ENCODE assay signal across 17 cellular contexts in genomic region chr16:68770671-68771070, GRCh38. TPM values are rescaled to one million over a fixed set of nuclear protein-coding genes. Genes with fewer than 3 reads are reported as not detected.
A peak's percentile ranks its signal among the peaks of the same experiment; 100 is the strongest.
DNase-seq lines count a peak whose midpoint lies in the region; ATAC-seq and TF ChIP-seq lines count a peak whose summit lies in the region.
"Had no signal": no experiment of that assay in that cellular context is flagged by ENCODE, and none has a peak within 500 bp of the region (broad histone marks: within the 10 kb centered on the region; RNA-seq: fewer than 3 reads in every experiment).

No MANE protein-coding gene starts in this region.

- H3K4me1 ChIP-seq in BE2C (no peaks in the 10 kb centered on the region), SK-N-SH (ENCODE audit: control insufficient read depth in 1 of 2, insufficient read depth in 2 of 2, low read depth in 1 of 2, low read length in 1 of 2) (peaks cover 0 to 13% of the 10 kb centered on the region in 2 experiments; a peak in 1 of 4 replicates), esophagus squamous epithelium (peaks cover 0 to 5% (median 0%) of the 10 kb centered on the region in 3 donors)
- H3K4me1 ChIP-seq: SJCRH30 had no signal

- H3K9ac ChIP-seq in SK-N-SH, result no peak overlapping the region

- CTCF ChIA-PET in SK-N-SH (lab: Yijun Ruan, JAX), result interaction anchor here (1.2 to 1.7 kb wide), 3 partner anchors 30 to 241 kb away, joined by 3 to 7 read pairs (median 4); no protein-coding TSS in a partner anchor

- H3K9me3 ChIP-seq in BE2C (no peaks in the 10 kb centered on the region), SK-N-SH (no peaks in the 10 kb centered on the region), esophagus squamous epithelium (no peaks in the 10 kb centered on the region)
- H3K9me3 ChIP-seq: SJCRH30 had no signal

- no peaks in the 10 kb centered on the region for H3K79me2 ChIP-seq in SK-N-SH (ENCODE audit: insufficient read depth)

- intact Hi-C loops in esophagus squamous epithelium (cut with DNase I), result no loop called here

- H4K20me1 ChIP-seq in SK-N-SH (ENCODE audit: insufficient read depth), result no peaks in the 10 kb centered on the region

- H3K36me3 ChIP-seq in BE2C, result no peaks in the 10 kb centered on the region
- no peaks in the 10 kb centered on the region for H3K36me3 ChIP-seq in SK-N-SH (replicated peaks in 1 of 2; ENCODE audit: control insufficient read depth in 1 of 2, insufficient read depth in 2 of 2, low read length in 1 of 2)
- peaks cover 0 to 60% (median 0%) of the 10 kb centered on the region in 3 donors for H3K36me3 ChIP-seq in esophagus squamous epithelium
- H3K36me3 ChIP-seq: SJCRH30 had no signal

- no peaks in the 10 kb centered on the region for H3K36me3 Mint-ChIP-seq in central memory CD8-positive, alpha-beta T cell (ENCODE audit: insufficient read depth)
- H3K36me3 Mint-ChIP-seq in neural crest cell (ENCODE audit: low read depth), result no peaks in the 10 kb centered on the region
- H3K36me3 Mint-ChIP-seq: CD8-positive, alpha-beta memory T cell had no signal

- peaks cover 7% of the 10 kb centered on the region for H3K4me1 Mint-ChIP-seq in central memory CD8-positive, alpha-beta T cell
- H3K4me1 Mint-ChIP-seq in neural crest cell, result no peaks in the 10 kb centered on the region

- 62% methylated on average over 8 of the region's 8 CpGs for WGBS in SK-N-SH (ENCODE audit: low lambda C conversion rate)
- 80 to 86% methylated on average over 7 to 8 of the region's 8 CpGs for WGBS in esophagus squamous epithelium, 2 donors

- H3F3A ChIP-seq in SK-N-SH (replicated peaks; ENCODE audit: insufficient read depth), result no peaks in the 10 kb centered on the region

- H3K27ac Mint-ChIP-seq in central memory CD8-positive, alpha-beta T cell (ENCODE audit: low read depth), result peak overlapping the region; percentile 0
- peak overlapping the region; percentile 15 for H3K27ac Mint-ChIP-seq in neural crest cell (ENCODE audit: unreplicated experiment)

- no peaks in the 10 kb centered on the region for H3K9me2 ChIP-seq in SK-N-SH

- H3K4me3 ChIP-seq in BE2C (ENCODE audit: low read depth, low read length) (no peak overlapping the region), SK-N-SH (ENCODE audit: low read depth in 2 of 2, low read length in 1 of 2) (no peak overlapping the region), esophagus squamous epithelium (no peak overlapping the region)
- H3K4me3 ChIP-seq: SJCRH30 had no signal

- H3K27ac ChIP-seq in SK-N-SH (ENCODE audit: low read depth in 2 of 2, low read length in 1 of 2) (peak overlapping the region in 1 of 2 experiments; percentile 75; a peak in 2 of 4 replicates), esophagus squamous epithelium (no peak overlapping the region)
- H3K27ac ChIP-seq: HL-60, SJCRH30 had no signal

- H3K4me2 ChIP-seq in SK-N-SH, result no peak overlapping the region

- no peaks in the 10 kb centered on the region for H3K9me3 Mint-ChIP-seq in central memory CD8-positive, alpha-beta T cell
- no peaks in the 10 kb centered on the region for H3K9me3 Mint-ChIP-seq in neural crest cell
- H3K9me3 Mint-ChIP-seq: CD8-positive, alpha-beta memory T cell had no signal

- H3K27me3 Mint-ChIP-seq in central memory CD8-positive, alpha-beta T cell, result peaks cover 10% of the 10 kb centered on the region
- H3K27me3 Mint-ChIP-seq in neural crest cell (ENCODE audit: low read depth), result no peaks in the 10 kb centered on the region

- H3K27me3 ChIP-seq in BE2C (no peaks in the 10 kb centered on the region), SK-N-SH (ENCODE audit: insufficient read depth) (no peaks in the 10 kb centered on the region; the same call in 1 of the 2 replicates), esophagus squamous epithelium (no peaks in the 10 kb centered on the region)
- H3K27me3 ChIP-seq: SJCRH30 had no signal

- ATAC-seq in central memory CD8-positive, alpha-beta T cell (replicated peaks; ENCODE audit: extremely low read depth, poor library complexity, severe bottlenecking), result no peak

- TF ChIP-seq RAD21 in SK-N-SH (IDR thresholded peaks at IDR 0.05; ENCODE audit: low read length), result no peak

- no peak overlapping the region for H2AFZ ChIP-seq in SK-N-SH (ENCODE audit: low read depth)

- POLR2A ChIA-PET in SK-N-SH (lab: Yijun Ruan, JAX), result interaction anchor here (0.7 kb wide), 1 partner anchor 29 kb away, joined by 3 read pairs; no protein-coding TSS in a partner anchor

- TF ChIP-seq CTCF in BE2C (IDR thresholded peaks at IDR 0.05; ENCODE audit: low read depth, low read length) (no peak), SK-N-SH (IDR thresholded peaks at IDR 0.05) (no peak), neural crest cell (conservative IDR thresholded peaks at IDR 0.05) (no peak), esophagus squamous epithelium (IDR thresholded peaks at IDR 0.05) (no peak)

- peak in 1 of 2 experiments; percentile 70; a peak in 1 of 4 replicates for TF ChIP-seq EP300 in SK-N-SH (IDR thresholded peaks at IDR 0.05; ENCODE audit: borderline replicate concordance in 1 of 2, low read depth in 1 of 2, low read length in 1 of 2)

- H3K4me3 Mint-ChIP-seq in central memory CD8-positive, alpha-beta T cell, result no peak overlapping the region
- H3K4me3 Mint-ChIP-seq in neural crest cell, result no peak overlapping the region
- H3K4me3 Mint-ChIP-seq: CD8-positive, alpha-beta memory T cell had no signal

- no peak for TF ChIP-seq POLR2A in esophagus squamous epithelium (IDR thresholded peaks at IDR 0.05)

- DNase-seq in BE2C (peak; percentile 25), SK-N-SH (peak; percentile 81), neural crest cell (ENCODE audit: low read depth, low spot score) (no peak), esophagus squamous epithelium (lab: John Stamatoyannopoulos, UW) (no peak), SIG-M5 treated with dmso at 0.1 percent for 504 hours (lab: John Stamatoyannopoulos, UW; ENCODE audit: unreplicated experiment) (no peak), NOMO-1 treated with dmso at 0.1 percent for 144 hours (lab: John Stamatoyannopoulos, UW; ENCODE audit: unreplicated experiment) (no peak), NCI-H774 (lab: John Stamatoyannopoulos, UW) (no peak)
- no peak for DNase-seq in central memory CD8-positive, alpha-beta T cell (ENCODE audit: low spot score in 2 of 2)
- DNase-seq: CD8-positive, alpha-beta memory T cell; H7; NCI-H1694 treated with DMSO at 0.1 percent for 48 hours; NCI-H748 treated with DMSO at 0.1 percent for 48 hours; SJCRH30; SW 1271 had no signal

TF ChIP-seq in SK-N-SH, 30 proteins besides CTCF, POLR2A, EP300 and RAD21:
- TF ChIP-seq TCF12 (IDR thresholded peaks at IDR 0.05), result 0 out of 2 replicates have a peak, but pooled peaks have one; percentile 5
- peak; percentile 60 for TF ChIP-seq RCOR1 (IDR thresholded peaks at IDR 0.05; ENCODE audit: low read length)
- TF ChIP-seq JUND (IDR thresholded peaks at IDR 0.05), result no peak
- peak; percentile 84 for TF ChIP-seq GATA2 (CRISPR knock-in tag; IDR thresholded peaks at IDR 0.05)

RNA-seq across cellular contexts. Expression of gene CDH1, which starts 33.6 kb away (rescaled TPM):
- not detected for polyA plus RNA-seq in BE2C (2012; ENCODE audit: insufficient read depth, insufficient read length, low read depth)
- polyA plus RNA-seq in SK-N-SH (2012; rRNA removed), result not detected in 2 replicates
- polyA plus RNA-seq in SK-N-SH (2012; cell fraction: cytosol; rRNA removed), result 0.01 TPM in 1 of 2 replicates, not detected in the other
- not detected in 2 replicates for polyA plus RNA-seq in SK-N-SH (2012; cell fraction: nucleus; rRNA removed)
- total RNA-seq in neural crest cell (0.48 and 1.1 TPM in 2 replicates), esophagus squamous epithelium (100 to 1,000 TPM in 3 of 4 donors, 10 to 100 TPM in 1; 72.7 to 302 (median 160) TPM)
- total RNA-seq: NCI-H460, RPMI7951, SJCRH30 had no signal

Comparison
In these comparisons a context has a peak if more than half of its experiments do, and no peak if none do; other contexts are left out.
1. DNase-seq: peak in BE2C (single experiment) and SK-N-SH (single experiment); none in central memory CD8-positive, alpha-beta T cell (0 of 2), neural crest cell (single experiment), esophagus squamous epithelium (single experiment), SIG-M5 treated with dmso at 0.1 percent for 504 hours (single experiment), NOMO-1 treated with dmso at 0.1 percent for 144 hours (single experiment) and NCI-H774 (single experiment).
2. RNA of gene CDH1, which starts 33.6 kb away (total RNA-seq): 72.7 to 302 TPM in esophagus squamous epithelium; 0.48 to 1.1 TPM in neural crest cell; every median in the first group is over 10 times any median in the second.